19 cellular contexts compared by ENCODE assay signal in the genomic region with DNA sequence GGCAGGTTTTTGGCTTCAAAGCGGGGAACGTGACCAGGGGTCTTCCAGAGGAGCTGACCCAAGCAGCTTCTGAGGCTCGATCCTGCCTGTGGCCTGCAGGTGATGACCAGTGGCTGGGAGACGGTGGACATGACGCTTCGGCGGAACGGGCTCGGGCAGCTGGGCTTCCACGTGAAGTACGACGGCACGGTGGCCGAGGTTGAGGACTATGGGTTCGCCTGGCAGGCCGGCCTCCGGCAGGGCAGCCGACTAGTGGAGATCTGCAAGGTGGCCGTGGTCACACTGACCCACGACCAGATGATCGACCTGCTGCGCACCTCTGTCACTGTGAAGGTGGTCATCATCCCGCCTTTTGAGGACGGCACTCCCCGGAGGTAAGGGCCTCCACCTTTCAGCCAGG.
DNase-seq lines count a peak whose midpoint lies in the region; ATAC-seq, FAIRE-seq and TF ChIP-seq lines count a peak whose summit lies in the region.
"Had no signal": no experiment of that assay in that cellular context is flagged by ENCODE, and none has a peak within 500 bp of the region (broad histone marks: within the 10 kb centered on the region; RNA-seq: fewer than 3 reads in every experiment).

No MANE protein-coding gene starts in this region.

- no peak for TF ChIP-seq EP300 in HepG2 (IDR thresholded peaks at IDR 0.05; ENCODE audit: low read depth in 2 of 2, low read length in 2 of 2)
- TF ChIP-seq EP300 in HepG2 (CRISPR knock-in tag; IDR thresholded peaks at IDR 0.05; ENCODE audit: borderline replicate concordance), result no peak

- H3K36me3 ChIP-seq in IMR-90 (ENCODE audit: control insufficient read depth, insufficient read depth, low read length) (peaks cover 4% of the 10 kb centered on the region; the same call in 1 of the 2 replicates), HepG2 (replicated peaks in 1 of 2; ENCODE audit: control insufficient read depth in 1 of 2, insufficient read depth in 2 of 2, low read length in 2 of 2) (no peaks in the 10 kb centered on the region; a peak in 1 of 5 replicates), neuronal stem cell (replicated peaks in 1 of 2; ENCODE audit: control insufficient read depth in 2 of 2, insufficient read depth in 2 of 2, low read length in 2 of 2) (peaks cover 9 to 37% of the 10 kb centered on the region in 2 donors)

- H3K79me1 ChIP-seq in IMR-90 (ENCODE audit: low read depth in 1 of 2, low read length in 2 of 2), result peaks cover 0 to 34% of the 10 kb centered on the region in 2 experiments; a peak in 3 of 4 replicates
- H3K79me1 ChIP-seq in neuronal stem cell (ENCODE audit: low read depth, low read length), result no peaks in the 10 kb centered on the region

- H3K79me2 ChIP-seq in HepG2 (ENCODE audit: insufficient read depth, low read length), result no peaks in the 10 kb centered on the region

- H3K9me3 ChIP-seq in IMR-90 (ENCODE audit: control insufficient read depth, insufficient read depth, low read length) (no peaks in the 10 kb centered on the region), HepG2 (ENCODE audit: low read length) (no peaks in the 10 kb centered on the region), neuronal stem cell (replicated peaks in 1 of 2; ENCODE audit: control insufficient read depth in 2 of 2, insufficient read depth in 1 of 2, low read depth in 1 of 2, low read length in 2 of 2) (peaks cover 3% of the 10 kb centered on the region in 2 donors), T-helper 17 cell (ENCODE audit: control insufficient read depth, low read length, poor library complexity, severe bottlenecking) (no peaks in the 10 kb centered on the region)

- H2BK120ac ChIP-seq in IMR-90 (ENCODE audit: low read depth, low read length) (no peak overlapping the region), neuronal stem cell (ENCODE audit: low read depth, low read length) (no peak overlapping the region)

- H4K91ac ChIP-seq in IMR-90 (ENCODE audit: insufficient read depth, low read depth, low read length) (no peak overlapping the region), neuronal stem cell (ENCODE audit: low read depth, low read length, poor library complexity) (no peak overlapping the region)

- H3K4ac ChIP-seq in IMR-90 (ENCODE audit: low read depth, low read length) (no peak overlapping the region), neuronal stem cell (ENCODE audit: low read length) (no peak overlapping the region)

- no peak for DNase-seq in IMR-90
- no peak for DNase-seq in HepG2 (ENCODE audit: low spot score)
- DNase-seq in neuronal stem cell (ENCODE audit: low spot score), result no peak
- no peak for DNase-seq in T-helper 17 cell
- DNase-seq in stimulated activated CD4-positive, alpha-beta T cell treated with anti-CD3 and anti-CD28 coated beads, Interleukin-4, amount 100 ng/mL, for 1 hour, result no peak
- no peak for DNase-seq in D341Med (ENCODE audit: low spot score)
- DNase-seq: C1 segment of cervical spinal cord; Calu3; CD4-positive, alpha-beta memory T cell; COR-L47; DMS153; DND-41; GM23248; H7; HFFc6 had no signal

- TF ChIP-seq RAD21 in IMR-90 (IDR thresholded peaks at IDR 0.05; ENCODE audit: low read length) (no peak), HepG2 (CRISPR knock-in tag; IDR thresholded peaks at IDR 0.05) (no peak)

- dilution Hi-C loops in IMR-90 (cut with HindIII; ENCODE audit: low sequenced_read_pairs, unreplicated experiment), result no loop called here

- FAIRE-seq in HepG2 (lab: Jason Lieb, UNC), result no peak
- FAIRE-seq: G401.6, GM12892, H1 had no signal

- TF ChIP-seq POLR2A in IMR-90 (IDR thresholded peaks at IDR 0.05; ENCODE audit: low read depth, low read length) (no peak), HepG2 (IDR thresholded peaks at IDR 0.05; ENCODE audit: insufficient read depth in 1 of 2, low read depth in 2 of 2, low read length in 2 of 2) (no peak)

- H4K20me1 ChIP-seq in IMR-90 (ENCODE audit: insufficient read depth, low read length) (no peaks in the 10 kb centered on the region), HepG2 (ENCODE audit: insufficient read depth, low read length) (no peaks in the 10 kb centered on the region)

- in situ Hi-C loops in IMR-90 (cut with MboI; ENCODE audit: low sequenced_read_pairs), result no loop called here
- in situ Hi-C loops in HepG2 (cut with HindIII; ENCODE audit: extremely low pct_ligation_motif_present, low pct_unique_long_range_greater_than_20kb), result no loop called here

- CTCF ChIA-PET in IMR-90 (lab: Yijun Ruan, JAX) (no interaction called here), HepG2 (lab: Yijun Ruan, JAX; ENCODE audit: low intra/inter-chr PET ratio, low total read pairs) (no interaction called here)

- H2BK12ac ChIP-seq in neuronal stem cell (ENCODE audit: low read length), result no peak overlapping the region

- TF ChIP-seq CTCF in IMR-90 (conservative IDR thresholded peaks at IDR 0.05; ENCODE audit: low read depth, low read length) (no peak), HepG2 (CRISPR knock-in tag; IDR thresholded peaks at IDR 0.05) (no peak)

- no peak overlapping the region for H2BK15ac ChIP-seq in IMR-90 (ENCODE audit: low read depth, low read length)
- H2BK15ac ChIP-seq in neuronal stem cell (ENCODE audit: low read length), result no peak overlapping the region

- WGBS in IMR-90 (ENCODE audit: extremely low coverage in 2 of 2, insufficient read length in 1 of 2), 2 experiments, result 93% methylated on average over 16 of the region's 25 CpGs; no CpG with 5 or more reads in 1 of the 2 experiments
- 99% methylated on average over 12 of the region's 25 CpGs for WGBS in HepG2 (ENCODE audit: low lambda C conversion rate)
- WGBS in neuronal stem cell (ENCODE audit: extremely low coverage in 2 of 2, insufficient read length in 2 of 2, insufficient replicate concordance in 1 of 2), 2 donors, result no CpG with 5 or more reads among the region's 25 CpGs

- POLR2A ChIA-PET in IMR-90 (lab: Charles Lee; ENCODE audit: unreplicated experiment), result no interaction called here
- POLR2A ChIA-PET in HepG2 (lab: Yijun Ruan, JAX), result no interaction called here

- no TSS peak for BruUV-seq in IMR-90 (replicated peaks; lab: Mats Ljungman, UMichigan)
- BruUV-seq in HepG2 (replicated peaks; lab: Mats Ljungman, UMichigan), result no TSS peak

- intact Hi-C loops in IMR-90 (cut with micrococcal nuclease) (no loop called here), HepG2 (cut with micrococcal nuclease; ENCODE audit: unreplicated experiment) (no loop called here)

- H3K36me3 Mint-ChIP-seq in T-helper 17 cell (ENCODE audit: low read depth), result peaks cover 4% of the 10 kb centered on the region

- H2AFZ ChIP-seq in IMR-90 (replicated peaks; ENCODE audit: low read length, poor library complexity), result no peak overlapping the region
- no peak overlapping the region for H2AFZ ChIP-seq in HepG2 (ENCODE audit: low read length)
- no peak overlapping the region for H2AFZ ChIP-seq in neuronal stem cell (ENCODE audit: low read length)
- H2AFZ ChIP-seq: GM23248 had no signal

- H4K8ac ChIP-seq in IMR-90 (ENCODE audit: low read depth in 2 of 2, low read length in 2 of 2), result no peak overlapping the region
- H4K8ac ChIP-seq in neuronal stem cell (ENCODE audit: low read depth, low read length), result no peak overlapping the region

- H3K4me1 Mint-ChIP-seq in T-helper 17 cell, result peaks cover 4% of the 10 kb centered on the region

- no peak overlapping the region for H3K14ac ChIP-seq in IMR-90 (replicated peaks; ENCODE audit: low read depth, low read length)
- no peak overlapping the region for H3K14ac ChIP-seq in neuronal stem cell (ENCODE audit: low read length)

- no peak overlapping the region for H3K56ac ChIP-seq in IMR-90 (ENCODE audit: extremely low read depth, insufficient read depth, low read length)

- H3K4me1 ChIP-seq in IMR-90 (ENCODE audit: control insufficient read depth, insufficient read depth, low read length) (no peaks in the 10 kb centered on the region; the same call in 1 of the 2 replicates), HepG2 (ENCODE audit: insufficient read depth, low read length) (no peaks in the 10 kb centered on the region), neuronal stem cell (ENCODE audit: control insufficient read depth in 2 of 2, insufficient read depth in 1 of 2, low read depth in 1 of 2, low read length in 2 of 2) (peaks cover 0 to 5% of the 10 kb centered on the region in 2 donors)

- no peaks in the 10 kb centered on the region for H3K27me3 Mint-ChIP-seq in T-helper 17 cell
- H3K27me3 Mint-ChIP-seq: CD4-positive, alpha-beta memory T cell had no signal

- H3K27me3 ChIP-seq in IMR-90 (ENCODE audit: control insufficient read depth, insufficient read depth, low read length) (no peaks in the 10 kb centered on the region), HepG2 (ENCODE audit: control insufficient read depth in 1 of 2, insufficient read depth in 2 of 2, low read length in 2 of 2) (no peaks in the 10 kb centered on the region), neuronal stem cell (ENCODE audit: control insufficient read depth in 3 of 3, insufficient read depth in 3 of 3, low read depth in 1 of 3, low read length in 3 of 3) (no peaks in the 10 kb centered on the region)

- H4K5ac ChIP-seq in IMR-90 (ENCODE audit: low read depth, low read length), result no peak overlapping the region

- no peak overlapping the region for H3K27ac ChIP-seq in IMR-90 (ENCODE audit: insufficient read depth, low read length)
- H3K27ac ChIP-seq in HepG2 (ENCODE audit: extremely low read length, insufficient read depth, low read length), result no peak overlapping the region
- H3K27ac ChIP-seq in neuronal stem cell (replicated peaks; ENCODE audit: low read length), result no peak overlapping the region
- H3K27ac ChIP-seq: GM23248 had no signal

- H3K4me2 ChIP-seq in IMR-90 (ENCODE audit: low read depth, low read length) (no peak overlapping the region), HepG2 (ENCODE audit: low read depth, low read length) (no peak overlapping the region), neuronal stem cell (ENCODE audit: insufficient read depth, low read length, poor library complexity, severe bottlenecking) (no peak overlapping the region)

- H3K23ac ChIP-seq in IMR-90 (ENCODE audit: low read depth, low read length) (no peak overlapping the region), neuronal stem cell (ENCODE audit: low read depth, low read length, poor library complexity) (no peak overlapping the region)

- no peak overlapping the region for H3K4me3 Mint-ChIP-seq in T-helper 17 cell
- H3K4me3 Mint-ChIP-seq: CD4-positive, alpha-beta memory T cell; HFFc6 had no signal

- H2AK5ac ChIP-seq in IMR-90 (ENCODE audit: low read depth, low read length), result no peak overlapping the region
- no peak overlapping the region for H2AK5ac ChIP-seq in neuronal stem cell (ENCODE audit: low read depth, low read length)

- H3K9ac ChIP-seq in IMR-90 (ENCODE audit: low read depth, low read length) (no peak overlapping the region), HepG2 (ENCODE audit: insufficient read depth, low read depth, low read length) (no peak overlapping the region), neuronal stem cell (ENCODE audit: low read depth, low read length, poor library complexity) (no peak overlapping the region)
- H3K9ac ChIP-seq: GM23248 had no signal

- H3K9me1 ChIP-seq in IMR-90 (ENCODE audit: insufficient read depth, low read length), result peaks cover 6% of the 10 kb centered on the region; the same call in 1 of the 2 replicates

- H2BK5ac ChIP-seq in IMR-90 (ENCODE audit: low read depth, low read length, poor library complexity, severe bottlenecking) (no peak overlapping the region), neuronal stem cell (ENCODE audit: low read length) (peak overlapping the region; percentile 19)

- H3K4me3 ChIP-seq in IMR-90 (ENCODE audit: insufficient read depth, low read depth, low read length) (no peak overlapping the region), HepG2 (replicated peaks in 1 of 3; ENCODE audit: insufficient read depth in 1 of 3, low read depth in 2 of 3, low read length in 3 of 3) (no peak overlapping the region), neuronal stem cell (ENCODE audit: low read length in 2 of 2) (no peak overlapping the region)
- H3K4me3 ChIP-seq: GM23248 had no signal

- no peak overlapping the region for H3K27ac Mint-ChIP-seq in T-helper 17 cell
- H3K27ac Mint-ChIP-seq: HFFc6 had no signal

- no peak overlapping the region for H3K18ac ChIP-seq in IMR-90 (ENCODE audit: low read depth, low read length)
- H3K18ac ChIP-seq in neuronal stem cell (ENCODE audit: low read length), result no peak overlapping the region

- H2AK9ac ChIP-seq in IMR-90 (replicated peaks; ENCODE audit: low read depth, low read length, poor library complexity), result peak overlapping the region; percentile 42

- ATAC-seq in IMR-90 (ENCODE audit: low read depth) (no peak), HepG2 (no peak), T-helper 17 cell (no peak)
- ATAC-seq: HCT116 had no signal

- H2BK20ac ChIP-seq in IMR-90 (ENCODE audit: low read depth, low read length), result no peak overlapping the region
